ENCODE assay signal across 18 cellular contexts in the genomic region with DNA sequence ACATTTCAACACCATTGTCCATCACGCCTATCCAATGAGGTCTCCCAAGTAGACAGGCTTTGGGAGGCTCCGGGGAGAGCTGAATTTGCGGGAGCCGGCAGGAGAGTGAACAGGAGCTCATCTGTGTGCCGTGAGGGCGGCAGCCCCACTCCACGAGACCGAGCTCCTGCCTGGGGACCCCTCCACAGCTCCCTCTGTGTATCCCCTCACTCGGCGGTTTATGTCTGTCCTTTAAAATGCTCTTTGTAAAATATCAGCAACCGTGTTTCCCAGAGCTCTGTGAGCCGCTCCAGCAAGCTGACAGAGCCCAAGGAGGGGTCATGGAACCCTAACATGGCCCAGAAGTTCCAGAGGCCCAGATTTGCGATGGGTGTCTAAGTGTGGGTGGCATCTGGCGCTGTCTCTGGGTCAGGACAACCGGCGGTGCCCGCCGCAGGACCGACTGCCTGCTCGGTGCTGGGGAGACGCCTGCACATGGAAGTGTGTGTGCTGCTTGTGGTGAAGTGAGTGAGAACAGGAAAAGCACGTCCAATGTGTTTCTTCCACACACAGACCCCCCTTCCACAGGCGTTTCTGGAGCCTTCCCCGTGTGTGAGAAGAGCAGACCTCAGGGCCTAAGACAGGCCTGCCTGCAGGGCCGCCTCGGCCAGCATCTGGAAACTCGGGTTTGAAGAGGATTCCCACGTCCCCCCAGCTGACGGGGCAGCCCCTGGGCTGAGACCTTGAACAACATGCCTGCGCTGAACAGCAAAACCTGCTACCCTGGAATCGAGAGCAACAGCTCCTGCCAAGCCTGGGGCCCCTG. TPM values are rescaled to one million over a fixed set of nuclear protein-coding genes. Genes with fewer than 3 reads are reported as not detected.
DNase-seq lines count a peak whose midpoint lies in the region; ATAC-seq and TF ChIP-seq lines count a peak whose summit lies in the region.
"Had no signal": no experiment of that assay in that cellular context is flagged by ENCODE, and none has a peak within 500 bp of the region (broad histone marks: within the 10 kb centered on the region; RNA-seq: fewer than 3 reads in every experiment).

No MANE protein-coding gene starts in this region.

- H3K4me3 Mint-ChIP-seq in activated naive CD8-positive, alpha-beta T cell treated with anti-CD3 and anti-CD28 coated beads, Interleukin-2, amount 10 ng/mL, durations not matched to agents 7 days and 5 days, result no peak overlapping the region
- H3K4me3 Mint-ChIP-seq in activated naive CD8-positive, alpha-beta T cell treated with anti-CD3 and anti-CD28 coated beads, Interleukin-2, amount 50 U/mL, for 24 hours, result no peak overlapping the region
- H3K4me3 Mint-ChIP-seq in endothelial cell (ENCODE audit: unreplicated experiment), result no peak overlapping the region
- H3K4me3 Mint-ChIP-seq in osteocyte (ENCODE audit: unreplicated experiment), result no peak overlapping the region
- H3K4me3 Mint-ChIP-seq: CD14-positive monocyte; central memory CD8-positive, alpha-beta T cell; neural progenitor cell had no signal

- peaks cover 24% of the 10 kb centered on the region for H3K4me1 Mint-ChIP-seq in activated naive CD8-positive, alpha-beta T cell treated with anti-CD3 and anti-CD28 coated beads, Interleukin-2, amount 10 ng/mL, durations not matched to agents 7 days and 5 days
- H3K4me1 Mint-ChIP-seq in activated naive CD8-positive, alpha-beta T cell treated with anti-CD3 and anti-CD28 coated beads, Interleukin-2, amount 50 U/mL, for 24 hours, result peaks cover 28% of the 10 kb centered on the region
- peaks cover 9% of the 10 kb centered on the region for H3K4me1 Mint-ChIP-seq in endothelial cell (ENCODE audit: unreplicated experiment)
- H3K4me1 Mint-ChIP-seq in osteocyte (ENCODE audit: unreplicated experiment), result peaks cover 3% of the 10 kb centered on the region
- H3K4me1 Mint-ChIP-seq: CD14-positive monocyte had no signal

- TF ChIP-seq CTCF in endothelial cell (IDR thresholded peaks at IDR 0.05; ENCODE audit: unreplicated experiment) (no peak), osteocyte (IDR thresholded peaks at IDR 0.05) (no peak)

- H3K27ac Mint-ChIP-seq in activated naive CD8-positive, alpha-beta T cell treated with anti-CD3 and anti-CD28 coated beads, Interleukin-2, amount 10 ng/mL, durations not matched to agents 7 days and 5 days, result peak overlapping the region; percentile 42
- no peak overlapping the region for H3K27ac Mint-ChIP-seq in activated naive CD8-positive, alpha-beta T cell treated with anti-CD3 and anti-CD28 coated beads, Interleukin-2, amount 50 U/mL, for 24 hours
- peak overlapping the region; percentile 24 for H3K27ac Mint-ChIP-seq in endothelial cell (ENCODE audit: unreplicated experiment)
- no peak overlapping the region for H3K27ac Mint-ChIP-seq in osteocyte (ENCODE audit: unreplicated experiment)
- H3K27ac Mint-ChIP-seq: neural progenitor cell had no signal

- no peak for ATAC-seq in activated naive CD8-positive, alpha-beta T cell treated with anti-CD3 and anti-CD28 coated beads, Interleukin-2, amount 10 ng/mL, durations not matched to agents 7 days and 5 days (ENCODE audit: low read depth)
- ATAC-seq in activated naive CD8-positive, alpha-beta T cell treated with anti-CD3 and anti-CD28 coated beads, Interleukin-2, amount 50 U/mL, for 24 hours, result no peak
- no peak for ATAC-seq in HG03097 (IDR thresholded peaks at IDR 0.05; ENCODE audit: low FRiP score, unreplicated experiment)
- ATAC-seq: activated CD4-positive, CD25-positive, alpha-beta regulatory T cell treated with anti-CD3 and anti-CD28 coated beads, Interleukin-2, amount 50 U/mL, for 24 hours; K562 had no signal

- peak; percentile 27 for DNase-seq in activated naive CD8-positive, alpha-beta T cell treated with anti-CD3 and anti-CD28 coated beads, Interleukin-2, amount 10 ng/mL, durations not matched to agents 7 days and 5 days
- no peak for DNase-seq in activated naive CD8-positive, alpha-beta T cell treated with anti-CD3 and anti-CD28 coated beads, Interleukin-2, amount 50 U/mL, for 24 hours
- DNase-seq in endothelial cell (ENCODE audit: low spot score) (no peak), osteocyte (ENCODE audit: extremely low spot score, unreplicated experiment) (peak; percentile 76), ureter (ENCODE audit: low spot score) (peak; percentile 20), hypothalamus (lab: John Stamatoyannopoulos, UW) (no peak), LoVo (ENCODE audit: low spot score) (no peak)
- DNase-seq: ACHN; DMS 273 treated with DMSO at 0.1 percent for 48 hours; effector CD8-positive, alpha-beta T cell; NCI-H69; stimulated activated CD4-positive, alpha-beta T cell treated with anti-CD3 and anti-CD28 coated beads, Interleukin-4, amount 100 ng/mL, for 4 hours had no signal

- H3K36me3 Mint-ChIP-seq in activated naive CD8-positive, alpha-beta T cell treated with anti-CD3 and anti-CD28 coated beads, Interleukin-2, amount 10 ng/mL, durations not matched to agents 7 days and 5 days, result peaks cover 43% of the 10 kb centered on the region
- peaks cover 23% of the 10 kb centered on the region for H3K36me3 Mint-ChIP-seq in activated naive CD8-positive, alpha-beta T cell treated with anti-CD3 and anti-CD28 coated beads, Interleukin-2, amount 50 U/mL, for 24 hours (ENCODE audit: low read depth)
- H3K36me3 Mint-ChIP-seq in endothelial cell (ENCODE audit: low read depth, unreplicated experiment) (peaks cover 43% of the 10 kb centered on the region), osteocyte (ENCODE audit: unreplicated experiment) (peaks cover 33% of the 10 kb centered on the region)

- no peaks in the 10 kb centered on the region for H3K27me3 Mint-ChIP-seq in activated naive CD8-positive, alpha-beta T cell treated with anti-CD3 and anti-CD28 coated beads, Interleukin-2, amount 10 ng/mL, durations not matched to agents 7 days and 5 days
- no peaks in the 10 kb centered on the region for H3K27me3 Mint-ChIP-seq in activated naive CD8-positive, alpha-beta T cell treated with anti-CD3 and anti-CD28 coated beads, Interleukin-2, amount 50 U/mL, for 24 hours
- H3K27me3 Mint-ChIP-seq in endothelial cell (ENCODE audit: unreplicated experiment) (peaks cover 29% of the 10 kb centered on the region), osteocyte (ENCODE audit: unreplicated experiment) (no peaks in the 10 kb centered on the region)
- H3K27me3 Mint-ChIP-seq: central memory CD8-positive, alpha-beta T cell had no signal

- POLR2A ChIA-PET in activated naive CD8-positive, alpha-beta T cell treated with anti-CD3 and anti-CD28 coated beads, Interleukin-2, amount 10 ng/mL, durations not matched to agents 7 days and 5 days (lab: Charles Lee), result no interaction called here

- H3K9me3 Mint-ChIP-seq in activated naive CD8-positive, alpha-beta T cell treated with anti-CD3 and anti-CD28 coated beads, Interleukin-2, amount 10 ng/mL, durations not matched to agents 7 days and 5 days, result no peaks in the 10 kb centered on the region
- no peaks in the 10 kb centered on the region for H3K9me3 Mint-ChIP-seq in activated naive CD8-positive, alpha-beta T cell treated with anti-CD3 and anti-CD28 coated beads, Interleukin-2, amount 50 U/mL, for 24 hours
- H3K9me3 Mint-ChIP-seq in endothelial cell (ENCODE audit: unreplicated experiment), result no peaks in the 10 kb centered on the region
- no peaks in the 10 kb centered on the region for H3K9me3 Mint-ChIP-seq in osteocyte (ENCODE audit: unreplicated experiment)
- H3K9me3 Mint-ChIP-seq: central memory CD8-positive, alpha-beta T cell had no signal

RNA-seq across cellular contexts. Expression of gene SLC66A2, which starts 34.7 kb away (rescaled TPM):
- 10 to 100 TPM; 29.0 to 29.2 TPM for total RNA-seq in activated naive CD8-positive, alpha-beta T cell treated with anti-CD3 and anti-CD28 coated beads, Interleukin-2, amount 10 ng/mL, durations not matched to agents 7 days and 5 days
- total RNA-seq in endothelial cell (ENCODE audit: unreplicated experiment) (31.8 TPM), osteocyte (35.1 and 38.6 TPM in 2 replicates), ureter (37.4 TPM)

RNA-seq across cellular contexts. Expression of gene HSBP1L1, which starts 47.7 kb away (rescaled TPM):
- 10 to 100 TPM; 14.0 to 18.0 TPM for total RNA-seq in activated naive CD8-positive, alpha-beta T cell treated with anti-CD3 and anti-CD28 coated beads, Interleukin-2, amount 10 ng/mL, durations not matched to agents 7 days and 5 days
- total RNA-seq in endothelial cell (ENCODE audit: unreplicated experiment), result 0.87 TPM
- 1.6 and 2.0 TPM in 2 replicates for total RNA-seq in osteocyte
- 29.5 TPM for total RNA-seq in ureter
- total RNA-seq: K562 had no signal

Comparison
In these comparisons a context has a peak if more than half of its experiments do, and no peak if none do; other contexts are left out.
1. DNase-seq: peak in activated naive CD8-positive, alpha-beta T cell treated with anti-CD3 and anti-CD28 coated beads, Interleukin-2, amount 10 ng/mL, durations not matched to agents 7 days and 5 days (single experiment), osteocyte (single experiment) and ureter (single experiment); none in activated naive CD8-positive, alpha-beta T cell treated with anti-CD3 and anti-CD28 coated beads, Interleukin-2, amount 50 U/mL, for 24 hours (single experiment), endothelial cell (single experiment), hypothalamus (0 of 51) and LoVo (single experiment).
2. H3K27ac Mint-ChIP-seq: peak in activated naive CD8-positive, alpha-beta T cell treated with anti-CD3 and anti-CD28 coated beads, Interleukin-2, amount 10 ng/mL, durations not matched to agents 7 days and 5 days (single experiment) and endothelial cell (single experiment); none in activated naive CD8-positive, alpha-beta T cell treated with anti-CD3 and anti-CD28 coated beads, Interleukin-2, amount 50 U/mL, for 24 hours (single experiment) and osteocyte (single experiment).